7 cellular contexts compared by ENCODE assay signal in genomic region chr16:57084257-57084770, GRCh38. TPM values are rescaled to one million over a fixed set of nuclear protein-coding genes. Genes with fewer than 3 reads are reported as not detected.
DNase-seq lines count a peak whose midpoint lies in the region; TF ChIP-seq lines count a peak whose summit lies in the region.

No MANE protein-coding gene starts in this region.

- peak overlapping the region; percentile 77 for H2AFZ ChIP-seq in neuronal stem cell (ENCODE audit: low read length)

- H3K27ac Mint-ChIP-seq in activated T-helper 1 cell treated with anti-CD3 and anti-CD28 coated beads, Interleukin-12 subunit alpha, Interleukin-12 subunit beta, Interleukin-2, Interleukin-4 antibody, amounts not matched to agents 30 ng/mL and 10 ng/mL and 1 ng/mL, durations not matched to agents 14 hours and 24 hours and 36 hours, result peak overlapping the region; percentile 71

- peak overlapping the region; percentile 39 for H3K18ac ChIP-seq in neuronal stem cell (ENCODE audit: low read length)

- H3K9me3 ChIP-seq in neuronal stem cell (replicated peaks in 1 of 2; ENCODE audit: control insufficient read depth in 2 of 2, insufficient read depth in 1 of 2, low read depth in 1 of 2, low read length in 2 of 2), result no peaks in the 10 kb centered on the region

- no peak overlapping the region for H4K8ac ChIP-seq in neuronal stem cell (ENCODE audit: low read depth, low read length)

- intact Hi-C loops in activated T-helper 1 cell treated with anti-CD3 and anti-CD28 coated beads, Interleukin-12 subunit alpha, Interleukin-12 subunit beta, Interleukin-2, Interleukin-4 antibody, amounts not matched to agents 30 ng/mL and 10 ng/mL and 1 ng/mL, durations not matched to agents 14 hours and 24 hours and 36 hours (cut with micrococcal nuclease), result loop anchor here (1.0 to 2.0 kb wide), 4 partner anchors 84 to 332 kb away; partner anchors contain the start of gene ARL2BP

- H3K27me3 ChIP-seq in neuronal stem cell (ENCODE audit: control insufficient read depth in 3 of 3, insufficient read depth in 3 of 3, low read depth in 1 of 3, low read length in 3 of 3), result peaks cover 0 to 22% (median 0%) of the 10 kb centered on the region in 3 experiments

- peaks cover 8% of the 10 kb centered on the region for H3K4me1 Mint-ChIP-seq in activated T-helper 1 cell treated with anti-CD3 and anti-CD28 coated beads, Interleukin-12 subunit alpha, Interleukin-12 subunit beta, Interleukin-2, Interleukin-4 antibody, amounts not matched to agents 30 ng/mL and 10 ng/mL and 1 ng/mL, durations not matched to agents 14 hours and 24 hours and 36 hours (ENCODE audit: low read depth)

- peaks cover 0 to 5% of the 10 kb centered on the region in 2 donors for H3K4me1 ChIP-seq in neuronal stem cell (ENCODE audit: control insufficient read depth in 2 of 2, insufficient read depth in 1 of 2, low read depth in 1 of 2, low read length in 2 of 2)

- DNase-seq in GM10266 (ENCODE audit: extremely low spot score) (peak; percentile 87), HK-2 (ENCODE audit: unreplicated experiment) (peak; percentile 74), RKO (ENCODE audit: low spot score) (peak; percentile 83), fibroblast of the conjunctiva (ENCODE audit: low read depth) (peak; percentile 55), neuronal stem cell (ENCODE audit: low spot score) (peak; percentile 76), superior temporal gyrus (ENCODE audit: extremely low spot score) (peak; percentile 94)
- peak; percentile 64 for DNase-seq in activated T-helper 1 cell treated with anti-CD3 and anti-CD28 coated beads, Interleukin-12 subunit alpha, Interleukin-12 subunit beta, Interleukin-2, Interleukin-4 antibody, amounts not matched to agents 30 ng/mL and 10 ng/mL and 1 ng/mL, durations not matched to agents 14 hours and 24 hours and 36 hours (ENCODE audit: low spot score)

- peak overlapping the region; percentile 34 for H2AK5ac ChIP-seq in neuronal stem cell (ENCODE audit: low read depth, low read length)

- no peak overlapping the region for H2BK12ac ChIP-seq in neuronal stem cell (ENCODE audit: low read length)

- no peaks in the 10 kb centered on the region for H3K27me3 Mint-ChIP-seq in activated T-helper 1 cell treated with anti-CD3 and anti-CD28 coated beads, Interleukin-12 subunit alpha, Interleukin-12 subunit beta, Interleukin-2, Interleukin-4 antibody, amounts not matched to agents 30 ng/mL and 10 ng/mL and 1 ng/mL, durations not matched to agents 14 hours and 24 hours and 36 hours (ENCODE audit: insufficient read depth)

- H3K27ac ChIP-seq in neuronal stem cell (replicated peaks; ENCODE audit: low read length), result no peak overlapping the region

- no peak overlapping the region for H3K14ac ChIP-seq in neuronal stem cell (ENCODE audit: low read length)

- H2BK5ac ChIP-seq in neuronal stem cell (ENCODE audit: low read length), result no peak overlapping the region

- no peak overlapping the region for H3K4ac ChIP-seq in neuronal stem cell (ENCODE audit: low read length)

- H4K91ac ChIP-seq in neuronal stem cell (ENCODE audit: low read depth, low read length, poor library complexity), result no peak overlapping the region

- no peak overlapping the region for H3K4me3 Mint-ChIP-seq in activated T-helper 1 cell treated with anti-CD3 and anti-CD28 coated beads, Interleukin-12 subunit alpha, Interleukin-12 subunit beta, Interleukin-2, Interleukin-4 antibody, amounts not matched to agents 30 ng/mL and 10 ng/mL and 1 ng/mL, durations not matched to agents 14 hours and 24 hours and 36 hours

- peak; percentile 98 for TF ChIP-seq CTCF in GM10266 (IDR thresholded peaks at IDR 0.05; ENCODE audit: control insufficient read depth, insufficient read depth, low read depth, missing control alignments)

- H3K23ac ChIP-seq in neuronal stem cell (ENCODE audit: low read depth, low read length, poor library complexity), result no peak overlapping the region

- peaks cover 14% of the 10 kb centered on the region for H3K36me3 Mint-ChIP-seq in activated T-helper 1 cell treated with anti-CD3 and anti-CD28 coated beads, Interleukin-12 subunit alpha, Interleukin-12 subunit beta, Interleukin-2, Interleukin-4 antibody, amounts not matched to agents 30 ng/mL and 10 ng/mL and 1 ng/mL, durations not matched to agents 14 hours and 24 hours and 36 hours (ENCODE audit: low read depth)

- H2BK120ac ChIP-seq in neuronal stem cell (ENCODE audit: low read depth, low read length), result no peak overlapping the region

- no peaks in the 10 kb centered on the region for H3K9me3 Mint-ChIP-seq in activated T-helper 1 cell treated with anti-CD3 and anti-CD28 coated beads, Interleukin-12 subunit alpha, Interleukin-12 subunit beta, Interleukin-2, Interleukin-4 antibody, amounts not matched to agents 30 ng/mL and 10 ng/mL and 1 ng/mL, durations not matched to agents 14 hours and 24 hours and 36 hours

- peak overlapping the region; percentile 64 for H2BK15ac ChIP-seq in neuronal stem cell (ENCODE audit: low read length)

- no peak overlapping the region for H3K9ac ChIP-seq in neuronal stem cell (ENCODE audit: low read depth, low read length, poor library complexity)

- H3K4me3 ChIP-seq in neuronal stem cell (ENCODE audit: low read length in 2 of 2), result no peak overlapping the region

- H3K79me1 ChIP-seq in neuronal stem cell (ENCODE audit: low read depth, low read length), result no peaks in the 10 kb centered on the region

- H3K36me3 ChIP-seq in neuronal stem cell (replicated peaks in 1 of 2; ENCODE audit: control insufficient read depth in 2 of 2, insufficient read depth in 2 of 2, low read length in 2 of 2), result no peaks in the 10 kb centered on the region

- WGBS in neuronal stem cell (ENCODE audit: extremely low coverage in 2 of 2, insufficient read length in 2 of 2, insufficient replicate concordance in 1 of 2), 2 donors, result no CpG with 5 or more reads among the region's 9 CpGs

- H3K4me2 ChIP-seq in neuronal stem cell (ENCODE audit: insufficient read depth, low read length, poor library complexity, severe bottlenecking), result peak overlapping the region; percentile 26

RNA-seq across cellular contexts. Expression of gene CPNE2, which starts 8.1 kb away (rescaled TPM):
- 3.7 and 4.6 TPM in 2 replicates for total RNA-seq in activated T-helper 1 cell treated with anti-CD3 and anti-CD28 coated beads, Interleukin-12 subunit alpha, Interleukin-12 subunit beta, Interleukin-2, Interleukin-4 antibody, amounts not matched to agents 30 ng/mL and 10 ng/mL and 1 ng/mL, durations not matched to agents 14 hours and 24 hours and 36 hours
- 60.5 TPM for polyA plus RNA-seq in neuronal stem cell (2013, experiment 1 of 2)
- polyA plus RNA-seq in neuronal stem cell (2013, experiment 2 of 2), result 61.7 TPM
